Comparison of ENCODE assay signal across 32 cellular contexts in genomic region chr10:51366044-51366443, GRCh38.
"Had no signal": no experiment of that assay in that cellular context is flagged by ENCODE, and none has a peak within 500 bp of the region (broad histone marks: within the 10 kb centered on the region; RNA-seq: fewer than 3 reads in every experiment).

No MANE protein-coding gene starts in this region.

- H3K36me3 Mint-ChIP-seq: naive thymus-derived CD8-positive, alpha-beta T cell had no signal

- H3K4me1 ChIP-seq: breast epithelium, left lung, pancreas, prostate gland, suprapubic skin had no signal

- ATAC-seq: activated CD4-positive, CD25-positive, alpha-beta regulatory T cell treated with anti-CD3 and anti-CD28 coated beads, Interleukin-2, amount 50 U/mL, for 24 hours; left lung; naive thymus-derived CD8-positive, alpha-beta T cell; pancreas had no signal

- H3K4me3 Mint-ChIP-seq: activated CD4-positive, alpha-beta memory T cell treated with anti-CD3 and anti-CD28 coated beads, Interleukin-2, amount 10 ng/mL, durations not matched to agents 7 days and 5 days; activated CD4-positive, alpha-beta T cell treated with anti-CD3 and anti-CD28 coated beads, Interleukin-2, amount 10 ng/mL, durations not matched to agents 24 days and 14 days; activated T-cell treated with anti-CD3 and anti-CD28 coated beads, Interleukin-2, amount 50 U/mL, for 24 hours; central memory CD8-positive, alpha-beta T cell; naive thymus-derived CD8-positive, alpha-beta T cell; neural crest cell; T-helper 1 cell treated with Interleukin-12 subunit alpha and Interleukin-12 subunit beta and Interleukin-4 antibody, amounts not matched to agents 30 μg/mL and 1 μg/mL, for 36 hours had no signal

- DNase-seq: activated CD4-positive, alpha-beta memory T cell treated with anti-CD3 and anti-CD28 coated beads, Interleukin-2, amount 10 ng/mL, durations not matched to agents 7 days and 5 days; activated CD4-positive, alpha-beta T cell treated with anti-CD3 and anti-CD28 coated beads, Interleukin-2, amount 10 ng/mL, durations not matched to agents 24 days and 14 days; activated CD8-positive, alpha-beta memory T cell treated with anti-CD3 and anti-CD28 coated beads, Interleukin-2, amount 50 U/mL, for 48 hours; activated gamma-delta T cell; activated naive CD4-positive, alpha-beta T cell treated with anti-CD3 and anti-CD28 coated beads, Interleukin-2, amount 50 U/mL, for 16 hours; activated T-cell treated with anti-CD3 and anti-CD28 coated beads, Interleukin-2, amount 50 U/mL, for 24 hours; amygdala; dermis blood vessel endothelial cell; effector CD4-positive, alpha-beta T cell; head of caudate nucleus; kidney glomerular epithelial cell; left lung; mammary epithelial cell; naive thymus-derived CD8-positive, alpha-beta T cell; nucleus accumbens; pancreas; retina; SK-N-SH; stimulated activated CD4-positive, alpha-beta T cell treated with anti-CD3 and anti-CD28 coated beads, Interleukin-15, amount 100 ng/mL, for 24 hours; stimulated activated naive CD4-positive, alpha-beta T cell; SW 1271; T-helper 9 cell; trophoblast cell; WERI-Rb-1 had no signal

- H3K27me3 ChIP-seq: breast epithelium, left lung, pancreas, suprapubic skin had no signal

- H3K27ac ChIP-seq: breast epithelium, pancreas, prostate gland, suprapubic skin, WERI-Rb-1 had no signal

- H3K9me3 ChIP-seq: breast epithelium, left lung, pancreas, prostate gland, SK-N-SH, suprapubic skin had no signal

- H3K9me3 Mint-ChIP-seq: activated CD4-positive, alpha-beta memory T cell treated with anti-CD3 and anti-CD28 coated beads, Interleukin-2, amount 10 ng/mL, durations not matched to agents 7 days and 5 days; activated CD4-positive, alpha-beta T cell treated with anti-CD3 and anti-CD28 coated beads, Interleukin-2, amount 10 ng/mL, durations not matched to agents 24 days and 14 days; activated T-cell treated with anti-CD3 and anti-CD28 coated beads, Interleukin-2, amount 50 U/mL, for 24 hours; central memory CD8-positive, alpha-beta T cell; neural crest cell; T-helper 1 cell treated with Interleukin-12 subunit alpha and Interleukin-12 subunit beta and Interleukin-4 antibody, amounts not matched to agents 30 μg/mL and 1 μg/mL, for 36 hours had no signal

- H3K27me3 Mint-ChIP-seq: activated CD4-positive, alpha-beta memory T cell treated with anti-CD3 and anti-CD28 coated beads, Interleukin-2, amount 10 ng/mL, durations not matched to agents 7 days and 5 days; activated CD4-positive, alpha-beta T cell treated with anti-CD3 and anti-CD28 coated beads, Interleukin-2, amount 10 ng/mL, durations not matched to agents 24 days and 14 days; activated T-cell treated with anti-CD3 and anti-CD28 coated beads, Interleukin-2, amount 50 U/mL, for 24 hours had no signal

- H3K4me1 Mint-ChIP-seq: activated CD4-positive, alpha-beta memory T cell treated with anti-CD3 and anti-CD28 coated beads, Interleukin-2, amount 10 ng/mL, durations not matched to agents 7 days and 5 days; activated CD4-positive, alpha-beta T cell treated with anti-CD3 and anti-CD28 coated beads, Interleukin-2, amount 10 ng/mL, durations not matched to agents 24 days and 14 days; central memory CD8-positive, alpha-beta T cell; naive thymus-derived CD8-positive, alpha-beta T cell; neural crest cell had no signal

- H3K27ac Mint-ChIP-seq: activated CD4-positive, alpha-beta memory T cell treated with anti-CD3 and anti-CD28 coated beads, Interleukin-2, amount 10 ng/mL, durations not matched to agents 7 days and 5 days; activated CD4-positive, alpha-beta T cell treated with anti-CD3 and anti-CD28 coated beads, Interleukin-2, amount 10 ng/mL, durations not matched to agents 24 days and 14 days; activated T-cell treated with anti-CD3 and anti-CD28 coated beads, Interleukin-2, amount 50 U/mL, for 24 hours; naive thymus-derived CD8-positive, alpha-beta T cell; T-helper 1 cell treated with Interleukin-12 subunit alpha and Interleukin-12 subunit beta and Interleukin-4 antibody, amounts not matched to agents 30 μg/mL and 1 μg/mL, for 36 hours had no signal

- H3K36me3 ChIP-seq: breast epithelium, left lung, pancreas, prostate gland, suprapubic skin, WERI-Rb-1 had no signal

- FAIRE-seq: pancreas, TTC549 had no signal

- H3K4me3 ChIP-seq: breast epithelium, left lung, pancreas, prostate gland, suprapubic skin had no signal
